In genomic region chr15:67803299-67803698, GRCh38 we compare ENCODE assay signal across 24 cellular contexts. TPM values are rescaled to one million over a fixed set of nuclear protein-coding genes. Genes with fewer than 3 reads are reported as not detected.
"Had no signal": no experiment of that assay in that cellular context is flagged by ENCODE, and none has a peak within 500 bp of the region (broad histone marks: within the 10 kb centered on the region; RNA-seq: fewer than 3 reads in every experiment).

No MANE protein-coding gene starts in this region.

- H3K27me3 ChIP-seq: heart left ventricle, sigmoid colon, upper lobe of left lung had no signal

- H3K4me1 ChIP-seq: sigmoid colon had no signal

- H3K27ac ChIP-seq: heart left ventricle, sigmoid colon, thoracic aorta, upper lobe of left lung had no signal

- DNase-seq: activated CD4-positive, alpha-beta memory T cell treated with anti-CD3 and anti-CD28 coated beads for 36 hours; activated CD4-positive, alpha-beta T cell treated with anti-CD3 and anti-CD28 coated beads for 48 hours; activated CD4-positive, CD25-positive, alpha-beta regulatory T cell; activated T-cell treated with anti-CD3 and anti-CD28 coated beads, Interleukin-2, amount 50 U/mL, for 1 hour; caudate nucleus; effector CD4-positive, alpha-beta T cell; heart left ventricle; left cardiac atrium; mesendoderm; mucosa of descending colon; nephron progenitor cell; nucleus accumbens; sigmoid colon; stimulated activated CD4-positive, alpha-beta T cell treated with anti-CD3 and anti-CD28 coated beads, Interleukin-4, amount 100 ng/mL, for 1 hour; stimulated activated naive CD4-positive, alpha-beta T cell; T1000 had no signal

- ATAC-seq: activated naive CD4-positive, alpha-beta T cell treated with anti-CD3 and anti-CD28 coated beads, Interleukin-2, amount 50 U/mL, for 72 hours; left cardiac atrium; mucosa of descending colon had no signal

- H3K4me3 ChIP-seq: heart left ventricle, mucosa of descending colon, sigmoid colon, thoracic aorta, upper lobe of left lung had no signal

- H3K9me3 ChIP-seq: heart left ventricle, mucosa of descending colon, sigmoid colon, thoracic aorta, upper lobe of left lung had no signal

RNA-seq across cellular contexts. Expression of gene SKOR1, which starts 22.0 kb away (rescaled TPM):
- total RNA-seq: epithelial cell of proximal tubule, fibroblast of villous mesenchyme had no signal

RNA-seq across cellular contexts. Expression of gene RNU6-1, which starts 36.5 kb away (rescaled TPM):
- total RNA-seq: activated CD4-positive, alpha-beta memory T cell treated with anti-CD3 and anti-CD28 coated beads for 36 hours; activated naive CD4-positive, alpha-beta T cell treated with anti-CD3 and anti-CD28 coated beads, Interleukin-2, amount 50 U/mL, for 72 hours; aorta; epithelial cell of proximal tubule; fibroblast of villous mesenchyme; heart left ventricle; left cardiac atrium; lower leg skin; mucosa of descending colon; sigmoid colon; thoracic aorta; upper lobe of left lung had no signal
- polyA plus RNA-seq: adipose tissue, aorta, heart left ventricle, sigmoid colon had no signal
